In genomic region chr20:61544910-61545889, GRCh38 we compare ENCODE assay signal across 15 cellular contexts.
A peak's percentile ranks its signal among the peaks of the same experiment; 100 is the strongest.
DNase-seq lines count a peak whose midpoint lies in the region; ATAC-seq and TF ChIP-seq lines count a peak whose summit lies in the region.
"Had no signal": no experiment of that assay in that cellular context is flagged by ENCODE, and none has a peak within 500 bp of the region (broad histone marks: within the 10 kb centered on the region; RNA-seq: fewer than 3 reads in every experiment).

No MANE protein-coding gene starts in this region.

- H3K9ac ChIP-seq in neuronal stem cell (ENCODE audit: low read depth, low read length, poor library complexity) = no peak overlapping the region

- DNase-seq in chondrocyte (ENCODE audit: low spot score) (peak; percentile 55), medulla oblongata (ENCODE audit: extremely low spot score) (peak; percentile 10), neuronal stem cell (ENCODE audit: low spot score) (no peak), T1000 (lab: John Stamatoyannopoulos, UW) (no peak), mesothelial cell of epicardium (ENCODE audit: low spot score in 2 of 2, unreplicated experiment in 2 of 2) (no peak), prostate gland (ENCODE audit: low spot score) (no peak)
- DNase-seq: ACHN; CD4-positive, alpha-beta memory T cell; DMS153; DMS79; GDM1; GOT3; H9 had no signal

- no peak overlapping the region for H4K8ac ChIP-seq in neuronal stem cell (ENCODE audit: low read depth, low read length)

- no peaks in the 10 kb centered on the region for H3K4me1 ChIP-seq in neuronal stem cell (ENCODE audit: control insufficient read depth in 2 of 2, insufficient read depth in 1 of 2, low read depth in 1 of 2, low read length in 2 of 2)
- H3K4me1 ChIP-seq in prostate gland (replicated peaks) = no peaks in the 10 kb centered on the region

- H3K4ac ChIP-seq in neuronal stem cell (ENCODE audit: low read length) = no peak overlapping the region

- no peaks in the 10 kb centered on the region for H3K9me3 Mint-ChIP-seq in chondrocyte (ENCODE audit: low read depth)
- no peaks in the 10 kb centered on the region for H3K9me3 Mint-ChIP-seq in mesothelial cell of epicardium
- H3K9me3 Mint-ChIP-seq: H9 had no signal

- H3K27ac Mint-ChIP-seq in chondrocyte (ENCODE audit: unreplicated experiment) (no peak overlapping the region), mesothelial cell of epicardium (no peak overlapping the region)
- H3K27ac Mint-ChIP-seq: CD14-positive monocyte; CD4-positive, alpha-beta memory T cell had no signal

- intact Hi-C loops in prostate gland (cut with DNase I) = no loop called here

- no peak for TF ChIP-seq POLR2A in prostate gland (IDR thresholded peaks at IDR 0.05)

- peaks cover 2% of the 10 kb centered on the region for H3K79me1 ChIP-seq in neuronal stem cell (ENCODE audit: low read depth, low read length)

- no peak overlapping the region for H2BK15ac ChIP-seq in neuronal stem cell (ENCODE audit: low read length)

- no peak overlapping the region for H2BK5ac ChIP-seq in neuronal stem cell (ENCODE audit: low read length)

- H3K27ac ChIP-seq in neuronal stem cell (replicated peaks; ENCODE audit: low read length) (no peak overlapping the region), prostate gland (no peak overlapping the region)

- no peak overlapping the region for H4K91ac ChIP-seq in neuronal stem cell (ENCODE audit: low read depth, low read length, poor library complexity)

- H3K36me3 ChIP-seq in neuronal stem cell (replicated peaks in 1 of 2; ENCODE audit: control insufficient read depth in 2 of 2, insufficient read depth in 2 of 2, low read length in 2 of 2) (no peaks in the 10 kb centered on the region), prostate gland (no peaks in the 10 kb centered on the region)

- no peaks in the 10 kb centered on the region for H3K36me3 Mint-ChIP-seq in chondrocyte (ENCODE audit: low read depth)
- no peaks in the 10 kb centered on the region for H3K36me3 Mint-ChIP-seq in mesothelial cell of epicardium
- H3K36me3 Mint-ChIP-seq: CD14-positive monocyte; CD4-positive, alpha-beta memory T cell had no signal

- no peak overlapping the region for H2AK5ac ChIP-seq in neuronal stem cell (ENCODE audit: low read depth, low read length)

- no peaks in the 10 kb centered on the region for H3K27me3 ChIP-seq in neuronal stem cell (ENCODE audit: control insufficient read depth in 3 of 3, insufficient read depth in 3 of 3, low read depth in 1 of 3, low read length in 3 of 3)
- peaks cover 5% of the 10 kb centered on the region for H3K27me3 ChIP-seq in prostate gland (replicated peaks; ENCODE audit: insufficient read depth)

- ATAC-seq in GM21825 (IDR thresholded peaks at IDR 0.05; ENCODE audit: unreplicated experiment) = no peak

- peak overlapping the region; percentile 35 for H3K18ac ChIP-seq in neuronal stem cell (ENCODE audit: low read length)

- H3K27me3 Mint-ChIP-seq in chondrocyte (ENCODE audit: low read depth) (peaks cover 7% of the 10 kb centered on the region), mesothelial cell of epicardium (ENCODE audit: low read depth) (peaks cover 20% of the 10 kb centered on the region)

- H2AFZ ChIP-seq in neuronal stem cell (ENCODE audit: low read length) = no peak overlapping the region

- no peak overlapping the region for H3K23ac ChIP-seq in neuronal stem cell (ENCODE audit: low read depth, low read length, poor library complexity)

- no peak overlapping the region for H2BK120ac ChIP-seq in neuronal stem cell (ENCODE audit: low read depth, low read length)

- H3K4me3 Mint-ChIP-seq in chondrocyte (ENCODE audit: unreplicated experiment) (no peak overlapping the region), mesothelial cell of epicardium (no peak overlapping the region)
- H3K4me3 Mint-ChIP-seq: CD14-positive monocyte; CD4-positive, alpha-beta memory T cell; H9 had no signal

- H3K4me1 Mint-ChIP-seq in chondrocyte (ENCODE audit: low read depth) (no peaks in the 10 kb centered on the region), mesothelial cell of epicardium (no peaks in the 10 kb centered on the region)
- H3K4me1 Mint-ChIP-seq: CD14-positive monocyte; CD4-positive, alpha-beta memory T cell; H9 had no signal

- no peak for TF ChIP-seq CTCF in chondrocyte (IDR thresholded peaks at IDR 0.05)
- no peak for TF ChIP-seq CTCF in mesothelial cell of epicardium (IDR thresholded peaks at IDR 0.05; ENCODE audit: unreplicated experiment)
- TF ChIP-seq CTCF in prostate gland (IDR thresholded peaks at IDR 0.05) = no peak

- H3K4me2 ChIP-seq in neuronal stem cell (ENCODE audit: insufficient read depth, low read length, poor library complexity, severe bottlenecking) = no peak overlapping the region

- peak overlapping the region; percentile 59 for H3K14ac ChIP-seq in neuronal stem cell (ENCODE audit: low read length)

- H2BK12ac ChIP-seq in neuronal stem cell (ENCODE audit: low read length) = peak overlapping the region; percentile 24

- 100% methylated on average over 3 of the region's 35 CpGs; no CpG with 5 or more reads in 1 of the 2 donors for WGBS in neuronal stem cell (ENCODE audit: extremely low coverage in 2 of 2, insufficient read length in 2 of 2, insufficient replicate concordance in 1 of 2), 2 donors
- 80% methylated on average over 35 of the region's 35 CpGs for WGBS in prostate gland

- H3K4me3 ChIP-seq in neuronal stem cell (ENCODE audit: low read length in 2 of 2) (no peak overlapping the region), prostate gland (no peak overlapping the region)

- H3K9me3 ChIP-seq in neuronal stem cell (replicated peaks in 1 of 2; ENCODE audit: control insufficient read depth in 2 of 2, insufficient read depth in 1 of 2, low read depth in 1 of 2, low read length in 2 of 2) = peaks cover 0 to 2% of the 10 kb centered on the region in 2 donors
- H3K9me3 ChIP-seq in prostate gland = no peaks in the 10 kb centered on the region

Comparison
In these comparisons a context has a peak if more than half of its experiments do, and no peak if none do; other contexts are left out.
1. DNase-seq: peak in chondrocyte (single experiment) and medulla oblongata (single experiment); none in neuronal stem cell (single experiment), T1000 (single experiment), mesothelial cell of epicardium (0 of 2) and prostate gland (single experiment).